In the genomic region with DNA sequence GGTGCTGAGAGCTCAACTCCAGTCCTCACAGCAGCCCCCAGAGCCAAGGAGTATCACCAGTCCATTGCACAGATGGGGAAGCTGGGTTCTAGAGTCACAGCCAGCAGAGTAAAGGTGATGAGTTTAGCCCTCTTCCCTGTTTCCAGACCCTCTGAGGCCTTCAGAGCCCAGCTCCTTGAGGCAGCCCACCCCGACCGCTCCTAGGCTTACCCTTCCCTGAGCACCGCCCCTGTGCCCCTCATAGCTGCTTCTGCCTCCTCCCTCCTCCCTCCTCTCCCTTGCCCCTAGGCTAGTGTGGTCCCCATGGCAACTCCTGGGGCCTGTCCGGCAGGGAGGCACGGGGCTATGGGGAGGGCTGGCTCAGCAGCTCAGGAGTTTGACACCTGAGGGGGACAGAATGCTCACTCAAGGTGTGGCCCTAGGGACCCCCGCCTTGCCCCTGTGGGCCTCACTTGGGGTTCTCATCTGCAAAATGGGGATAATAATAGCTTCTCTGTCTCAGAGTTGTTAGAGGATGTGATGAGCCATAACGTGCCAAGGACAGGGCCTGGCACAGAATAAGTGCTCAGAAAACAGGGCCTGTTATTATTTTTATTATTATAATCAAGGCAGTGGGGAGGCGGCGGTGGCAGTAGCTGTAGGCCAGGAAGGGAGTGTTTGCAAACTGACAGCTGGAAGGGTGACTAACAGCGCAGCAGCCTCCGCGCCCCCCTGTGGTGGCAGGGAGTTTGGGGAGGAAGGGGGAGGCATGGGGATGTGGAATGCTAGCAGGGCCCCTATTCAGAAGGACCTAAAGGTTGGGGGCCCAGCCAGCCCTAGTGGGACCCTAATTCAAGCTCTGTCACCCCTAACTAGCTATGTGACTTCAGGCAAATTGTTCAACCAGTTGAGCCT, we compare ENCODE assay signal across 9 cellular contexts. TPM values are rescaled to one million over a fixed set of nuclear protein-coding genes. Genes with fewer than 3 reads are reported as not detected.
A peak's percentile ranks its signal among the peaks of the same experiment; 100 is the strongest.
DNase-seq lines count a peak whose midpoint lies in the region; ATAC-seq and TF ChIP-seq lines count a peak whose summit lies in the region.
"Had no signal": no experiment of that assay in that cellular context is flagged by ENCODE, and none has a peak within 500 bp of the region (broad histone marks: within the 10 kb centered on the region; RNA-seq: fewer than 3 reads in every experiment).

No MANE protein-coding gene starts in this region.

- H3K4me1 Mint-ChIP-seq in activated T-helper 17 cell treated with anti-CD3 and anti-CD28 coated beads, Interleukin-2, amount 50 U/mL, for 72 hours = peaks cover 55% of the 10 kb centered on the region

- H3K27me3 Mint-ChIP-seq in activated T-helper 17 cell treated with anti-CD3 and anti-CD28 coated beads, Interleukin-2, amount 50 U/mL, for 72 hours = no peaks in the 10 kb centered on the region

- H3K4me3 ChIP-seq in right atrium auricular region (no peak overlapping the region), vagina (no peak overlapping the region)

- H3K4me1 ChIP-seq in right atrium auricular region (peaks cover 0 to 74% of the 10 kb centered on the region in 2 donors), vagina (peaks cover 74% of the 10 kb centered on the region)

- peak overlapping the region; percentile 91 to 92 for H3K27ac ChIP-seq in right atrium auricular region
- peak overlapping the region; percentile 51 for H3K27ac ChIP-seq in vagina

- H3K27ac Mint-ChIP-seq in activated T-helper 17 cell treated with anti-CD3 and anti-CD28 coated beads, Interleukin-2, amount 50 U/mL, for 72 hours = peak overlapping the region; percentile 89

- TF ChIP-seq CTCF in right atrium auricular region (IDR thresholded peaks at IDR 0.05) (peak in 1 of 2 donors; percentile 27), vagina (IDR thresholded peaks at IDR 0.05) (no peak)

- H3K27me3 ChIP-seq in right atrium auricular region (no peaks in the 10 kb centered on the region), vagina (no peaks in the 10 kb centered on the region)

- peaks cover 71% of the 10 kb centered on the region for H3K36me3 Mint-ChIP-seq in activated T-helper 17 cell treated with anti-CD3 and anti-CD28 coated beads, Interleukin-2, amount 50 U/mL, for 72 hours (ENCODE audit: low read depth)

- peak overlapping the region; percentile 84 for H3K4me3 Mint-ChIP-seq in activated T-helper 17 cell treated with anti-CD3 and anti-CD28 coated beads, Interleukin-2, amount 50 U/mL, for 72 hours

- H3K36me3 ChIP-seq in right atrium auricular region (no peaks in the 10 kb centered on the region), vagina (no peaks in the 10 kb centered on the region)

- H3K9me3 ChIP-seq in right atrium auricular region = no peaks in the 10 kb centered on the region
- no peaks in the 10 kb centered on the region for H3K9me3 ChIP-seq in vagina

- DNase-seq in right atrium auricular region (ENCODE audit: low spot score) (no peak), cardiac septum (ENCODE audit: low spot score) (no peak), islet precursor cell (peak; percentile 64), vagina (ENCODE audit: extremely low spot score in 2 of 2) (no peak), AG08396 (ENCODE audit: low spot score) (no peak), RKO (ENCODE audit: low spot score) (no peak)

- no peaks in the 10 kb centered on the region for H3K9me3 Mint-ChIP-seq in activated T-helper 17 cell treated with anti-CD3 and anti-CD28 coated beads, Interleukin-2, amount 50 U/mL, for 72 hours

- intact Hi-C loops in cardiac septum (cut with DNase I) (no loop called here), vagina (cut with DNase I) (no loop called here)

- TF ChIP-seq POLR2A in vagina (IDR thresholded peaks at IDR 0.05) = no peak

- peak; percentile 10 for ATAC-seq in activated T-helper 17 cell treated with anti-CD3 and anti-CD28 coated beads, Interleukin-2, amount 50 U/mL, for 72 hours (replicated peaks)
- ATAC-seq in GM18867 (IDR thresholded peaks at IDR 0.05; ENCODE audit: unreplicated experiment) = no peak

RNA-seq across cellular contexts. Expression of a gene that starts 11.5 kb away (rescaled TPM):
- total RNA-seq in right atrium auricular region (10 to 100 TPM; 25.6 to 26.8 TPM), cardiac septum (29.5 TPM), vagina (26.3 TPM)
- total RNA-seq in activated T-helper 17 cell treated with anti-CD3 and anti-CD28 coated beads, Interleukin-2, amount 50 U/mL, for 72 hours = 100 to 1,000 TPM; 176 to 316 TPM

RNA-seq across cellular contexts. Expression of a gene that starts 19.3 kb away (rescaled TPM):
- total RNA-seq in right atrium auricular region (10 to 100 TPM; 13.8 to 88.7 TPM), cardiac septum (7.9 TPM), vagina (not detected)
- 1 to 10 TPM in 1 of 2 donors, under 1 TPM in 1; 0.82 to 1.6 TPM for total RNA-seq in activated T-helper 17 cell treated with anti-CD3 and anti-CD28 coated beads, Interleukin-2, amount 50 U/mL, for 72 hours
- total RNA-seq: endothelial cell of umbilical vein had no signal

RNA-seq across cellular contexts. Expression of a gene that starts 33.0 kb away (rescaled TPM):
- total RNA-seq in right atrium auricular region (10 to 100 TPM in 1 of 2 donors, 1 to 10 TPM in 1; 1.1 to 10.8 TPM), cardiac septum (0.67 TPM), vagina (not detected)
- total RNA-seq in activated T-helper 17 cell treated with anti-CD3 and anti-CD28 coated beads, Interleukin-2, amount 50 U/mL, for 72 hours = under 1 TPM; 0.15 to 0.19 TPM
- total RNA-seq: endothelial cell of umbilical vein had no signal

RNA-seq across cellular contexts. Expression of a gene that starts 44.7 kb away (rescaled TPM):
- not detected for total RNA-seq in right atrium auricular region
- not detected for total RNA-seq in cardiac septum
- not detected for total RNA-seq in activated T-helper 17 cell treated with anti-CD3 and anti-CD28 coated beads, Interleukin-2, amount 50 U/mL, for 72 hours
- total RNA-seq in vagina = not detected
- total RNA-seq: endothelial cell of umbilical vein had no signal

RNA-seq across cellular contexts. Expression of a gene that starts 49.6 kb away (rescaled TPM):
- total RNA-seq in right atrium auricular region (10 to 100 TPM; 38.1 to 42.9 TPM), cardiac septum (25.6 TPM), vagina (75.9 TPM)
- 10 to 100 TPM; 44.1 to 46.7 TPM for total RNA-seq in activated T-helper 17 cell treated with anti-CD3 and anti-CD28 coated beads, Interleukin-2, amount 50 U/mL, for 72 hours
